8 cellular contexts compared by ENCODE assay signal in the genomic region with DNA sequence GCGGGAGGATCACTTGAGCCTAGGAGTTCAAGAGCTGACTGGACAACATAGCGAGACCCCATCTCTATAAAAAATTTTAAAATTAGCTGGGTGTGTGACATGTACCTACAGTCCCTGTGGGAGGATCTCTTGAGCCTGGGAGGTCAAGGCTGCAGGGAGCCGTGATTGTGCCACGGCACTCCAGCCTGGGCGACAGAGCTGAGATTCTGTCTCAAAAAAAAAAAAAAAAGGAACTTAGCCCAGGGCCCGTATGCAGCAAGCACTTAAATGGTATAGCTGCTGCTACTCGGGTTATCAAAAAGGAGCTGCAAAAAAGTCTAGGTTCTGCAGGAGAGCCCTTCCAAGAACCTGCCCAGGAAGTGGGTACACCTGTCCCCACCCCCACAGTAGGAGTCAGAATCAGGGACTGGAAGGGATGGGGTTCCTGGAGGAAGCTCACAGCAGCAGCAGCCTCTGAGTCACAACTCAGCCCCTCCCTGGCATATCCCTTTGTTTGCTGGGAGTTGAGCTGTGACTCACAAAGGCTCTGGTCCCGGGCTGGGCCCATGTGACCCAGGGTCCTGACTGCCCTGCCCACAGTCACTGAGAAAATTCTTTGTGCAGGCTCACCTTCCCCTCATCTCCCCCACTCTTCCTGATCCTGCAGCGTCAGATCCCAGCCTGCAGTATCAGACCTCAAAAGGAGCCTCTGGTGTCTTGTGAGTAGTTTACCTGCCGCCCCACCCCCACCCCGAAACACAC. TPM values are rescaled to one million over a fixed set of nuclear protein-coding genes. Genes with fewer than 3 reads are reported as not detected.
DNase-seq lines count a peak whose midpoint lies in the region; ATAC-seq and TF ChIP-seq lines count a peak whose summit lies in the region.

A gene with protein sequence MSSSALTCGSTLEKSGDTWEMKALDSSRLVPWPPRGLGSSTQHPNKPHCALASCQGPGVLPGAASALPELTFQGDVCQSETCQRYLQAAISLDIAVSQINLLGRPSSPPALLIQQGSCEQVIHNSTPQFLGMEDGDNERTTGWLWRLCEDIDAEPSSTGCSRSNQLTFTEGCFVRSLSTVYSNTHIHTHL (plus strand): TSS at position 576 of the 741 bp plus-strand sequence. CDS start 13,031 bp downstream, outside the sequence.

- H3K9me3 ChIP-seq in colonic mucosa: no peaks in the 10 kb centered on the region
- H3K9me3 ChIP-seq in thyroid gland: no peaks in the 10 kb centered on the region

- H3K27me3 ChIP-seq in colonic mucosa (no peaks in the 10 kb centered on the region), thyroid gland (no peaks in the 10 kb centered on the region)

- no peak for TF ChIP-seq POLR2A in thyroid gland (IDR thresholded peaks at IDR 0.05)

- intact Hi-C loops in colonic mucosa (cut with DNase I): no loop called here
- intact Hi-C loops in left colon (cut with DNase I, micrococcal nuclease): no loop called here
- intact Hi-C loops in thyroid gland (cut with DNase I): no loop called here

- H3K4me1 ChIP-seq in colonic mucosa: peaks cover 5% of the 10 kb centered on the region
- H3K4me1 ChIP-seq in thyroid gland: peaks cover 13 to 30% of the 10 kb centered on the region in 2 donors

- H3K9ac ChIP-seq in colonic mucosa (ENCODE audit: low read depth in 2 of 2, low read length in 2 of 2): no peak within 1 kb of the TSS

- DNase-seq in GDM1 (lab: John Stamatoyannopoulos, UW) (peak; percentile 17), NCI-H2196 treated with DMSO at 0.1 percent for 48 hours (lab: John Stamatoyannopoulos, UW; ENCODE audit: unreplicated experiment) (peak; percentile 61), colonic mucosa (peak; percentile 91), left colon (peak; percentile 74 to 94), thyroid gland (peak; percentile 42 to 53), NCI-H187 treated with DMSO at 0.1 percent for 48 hours (lab: John Stamatoyannopoulos, UW) (no peak)

- peak; percentile 99 for ATAC-seq in left colon
- ATAC-seq in HG02970 (IDR thresholded peaks at IDR 0.05; ENCODE audit: low FRiP score, unreplicated experiment): no peak
- no peak for ATAC-seq in HG03571 (IDR thresholded peaks at IDR 0.05; ENCODE audit: unreplicated experiment)

- H3K4me3 ChIP-seq in colonic mucosa (no peak within 1 kb of the TSS), thyroid gland (replicated peaks in 1 of 3) (no peak within 1 kb of the TSS)

- no peak for TF ChIP-seq CTCF in colonic mucosa (IDR thresholded peaks at IDR 0.05)
- no peak for TF ChIP-seq CTCF in thyroid gland (IDR thresholded peaks at IDR 0.05)

- no peaks in the 10 kb centered on the region for H3K36me3 ChIP-seq in colonic mucosa
- H3K36me3 ChIP-seq in thyroid gland: no peaks in the 10 kb centered on the region

- 70 to 82% methylated on average over 11 of the region's 11 CpGs for WGBS in thyroid gland, 2 donors

- peak within 1 kb of the TSS; percentile 69 for H3K27ac ChIP-seq in colonic mucosa
- peak within 1 kb of the TSS in 2 of 3 donors; percentile 73 to 78 for H3K27ac ChIP-seq in thyroid gland

RNA-seq across cellular contexts. Expression of the gene that starts here (rescaled TPM):
- under 1 TPM in 1 of 2 donors, not detected in 1; 0.27 TPM for total RNA-seq in colonic mucosa
- total RNA-seq in left colon: not detected
- not detected for total RNA-seq in thyroid gland

Comparison
In these comparisons a context has a peak if more than half of its experiments do, and no peak if none do; other contexts are left out.
1. Peak in DNase-seq and H3K27ac ChIP-seq in colonic mucosa; RNA of the gene not detected or under 1 TPM.
2. Peak in DNase-seq and ATAC-seq in left colon; RNA of the gene not detected or under 1 TPM.
3. Peak in DNase-seq and H3K27ac ChIP-seq in thyroid gland; RNA of the gene not detected or under 1 TPM.